In genomic region chr4:148216866-148217814, GRCh38 we compare ENCODE assay signal across 8 cellular contexts.
DNase-seq lines count a peak whose midpoint lies in the region; ATAC-seq and TF ChIP-seq lines count a peak whose summit lies in the region.

No MANE protein-coding gene starts in this region.

- ATAC-seq in HG03039 (IDR thresholded peaks at IDR 0.05; ENCODE audit: unreplicated experiment) (peak; percentile 66), lower lobe of right lung (peak; percentile 50 to 69)

- H3K27ac Mint-ChIP-seq in activated CD4-positive, alpha-beta T cell treated with anti-CD3 and anti-CD28 coated beads, Interleukin-2, amount 10 ng/mL, durations not matched to agents 7 days and 5 days = peak overlapping the region; percentile 92

- no peaks in the 10 kb centered on the region for H3K27me3 Mint-ChIP-seq in activated CD4-positive, alpha-beta T cell treated with anti-CD3 and anti-CD28 coated beads, Interleukin-2, amount 10 ng/mL, durations not matched to agents 7 days and 5 days

- DNase-seq in activated gamma-delta T cell treated with Interleukin-2 at 50 U/mL for 16 hours (peak; percentile 9), activated gamma-delta T cell (lab: John Stamatoyannopoulos, UW) (no peak), lower lobe of right lung (no peak), NCI-H1436 treated with DMSO at 0.1 percent for 48 hours (lab: John Stamatoyannopoulos, UW) (no peak), nucleus accumbens (lab: John Stamatoyannopoulos, UW) (no peak), iPS-NIHi7 (ENCODE audit: extremely low spot score) (no peak)
- DNase-seq in activated CD4-positive, alpha-beta T cell treated with anti-CD3 and anti-CD28 coated beads, Interleukin-2, amount 10 ng/mL, durations not matched to agents 7 days and 5 days = peak; percentile 57

- peak overlapping the region; percentile 49 for H3K27ac ChIP-seq in lower lobe of right lung

- no peaks in the 10 kb centered on the region for H3K27me3 ChIP-seq in lower lobe of right lung (ENCODE audit: low read depth)

- CTCF ChIA-PET in activated CD4-positive, alpha-beta T cell treated with anti-CD3 and anti-CD28 coated beads, Interleukin-2, amount 10 ng/mL, durations not matched to agents 7 days and 5 days (lab: Charles Lee) = interaction anchor here (0.9 kb wide), 1 partner anchor 12 kb away, joined by 3 read pairs; no protein-coding TSS in a partner anchor

- peak overlapping the region; percentile 38 for H3K4me3 ChIP-seq in lower lobe of right lung

- peaks cover 29% of the 10 kb centered on the region for H3K4me1 Mint-ChIP-seq in activated CD4-positive, alpha-beta T cell treated with anti-CD3 and anti-CD28 coated beads, Interleukin-2, amount 10 ng/mL, durations not matched to agents 7 days and 5 days

- POLR2A ChIA-PET in activated CD4-positive, alpha-beta T cell treated with anti-CD3 and anti-CD28 coated beads, Interleukin-2, amount 10 ng/mL, durations not matched to agents 7 days and 5 days (lab: Charles Lee) = no interaction called here

- no peaks in the 10 kb centered on the region for H3K36me3 ChIP-seq in lower lobe of right lung

- no peak for TF ChIP-seq CTCF in lower lobe of right lung (IDR thresholded peaks at IDR 0.05)

- no peaks in the 10 kb centered on the region for H3K9me3 Mint-ChIP-seq in activated CD4-positive, alpha-beta T cell treated with anti-CD3 and anti-CD28 coated beads, Interleukin-2, amount 10 ng/mL, durations not matched to agents 7 days and 5 days

- no peaks in the 10 kb centered on the region for H3K9me3 ChIP-seq in lower lobe of right lung

- intact Hi-C loops in lower lobe of right lung (cut with DNase I) = no loop called here

- peaks cover 27% of the 10 kb centered on the region for H3K4me1 ChIP-seq in lower lobe of right lung

- peaks cover 1% of the 10 kb centered on the region for H3K36me3 Mint-ChIP-seq in activated CD4-positive, alpha-beta T cell treated with anti-CD3 and anti-CD28 coated beads, Interleukin-2, amount 10 ng/mL, durations not matched to agents 7 days and 5 days (ENCODE audit: low read depth)

- peak overlapping the region; percentile 61 for H3K4me3 Mint-ChIP-seq in activated CD4-positive, alpha-beta T cell treated with anti-CD3 and anti-CD28 coated beads, Interleukin-2, amount 10 ng/mL, durations not matched to agents 7 days and 5 days

Comparison
In these comparisons a context has a peak if more than half of its experiments do, and no peak if none do; other contexts are left out.
1. DNase-seq: peak in activated gamma-delta T cell treated with Interleukin-2 at 50 U/mL for 16 hours (single experiment) and activated CD4-positive, alpha-beta T cell treated with anti-CD3 and anti-CD28 coated beads, Interleukin-2, amount 10 ng/mL, durations not matched to agents 7 days and 5 days (single experiment); none in activated gamma-delta T cell (single experiment), lower lobe of right lung (single experiment), NCI-H1436 treated with DMSO at 0.1 percent for 48 hours (single experiment), nucleus accumbens (0 of 56) and iPS-NIHi7 (single experiment).